ENCODE assay signal across 11 cellular contexts in genomic region chr1:229059671-229060079, GRCh38.
DNase-seq lines count a peak whose midpoint lies in the region; ATAC-seq and TF ChIP-seq lines count a peak whose summit lies in the region.
"Had no signal": no experiment of that assay in that cellular context is flagged by ENCODE, and none has a peak within 500 bp of the region (broad histone marks: within the 10 kb centered on the region; RNA-seq: fewer than 3 reads in every experiment).

No MANE protein-coding gene starts in this region.

- H3K27me3 Mint-ChIP-seq in activated T-cell treated with anti-CD3 and anti-CD28 coated beads, Interleukin-2, amount 50 U/mL, for 4 hours (ENCODE audit: low read depth), result no peaks in the 10 kb centered on the region
- H3K27me3 Mint-ChIP-seq in activated T-cell treated with anti-CD3 and anti-CD28 coated beads, Interleukin-2, amount 50 U/mL, for 24 hours, result no peaks in the 10 kb centered on the region
- H3K27me3 Mint-ChIP-seq in stimulated activated memory B cell treated with anti-CD40 and anti-IgM and Interleukin-4, amounts not matched to agents 10 μg/mL and 1 μg/mL and 100 μg/mL, for 72 hours, result peaks cover 53% of the 10 kb centered on the region

- H3K4me3 ChIP-seq in fibroblast of the aortic adventitia (ENCODE audit: low read depth, low read length), result no peak overlapping the region

- no peak for DNase-seq in activated T-cell treated with anti-CD3 and anti-CD28 coated beads, Interleukin-2, amount 50 U/mL, for 4 hours
- no peak for DNase-seq in activated T-cell treated with anti-CD3 and anti-CD28 coated beads, Interleukin-2, amount 50 U/mL, for 24 hours
- peak; percentile 88 for DNase-seq in fibroblast of the aortic adventitia (ENCODE audit: low read depth)
- no peak for DNase-seq in omental fat pad (ENCODE audit: low spot score)
- DNase-seq in ureter (ENCODE audit: low spot score), result peak; percentile 59
- DNase-seq: activated CD8-positive, alpha-beta memory T cell treated with anti-CD3 and anti-CD28 coated beads, Interleukin-2, amount 10 ng/mL, durations not matched to agents 7 days and 5 days; effector memory CD4-positive, alpha-beta T cell; NCI-H1694 treated with DMSO at 0.1 percent for 48 hours had no signal

- H3K4me3 Mint-ChIP-seq in activated T-cell treated with anti-CD3 and anti-CD28 coated beads, Interleukin-2, amount 50 U/mL, for 4 hours, result peak overlapping the region; percentile 20
- no peak overlapping the region for H3K4me3 Mint-ChIP-seq in activated T-cell treated with anti-CD3 and anti-CD28 coated beads, Interleukin-2, amount 50 U/mL, for 24 hours
- H3K4me3 Mint-ChIP-seq in stimulated activated memory B cell treated with anti-CD40 and anti-IgM and Interleukin-4, amounts not matched to agents 10 μg/mL and 1 μg/mL and 100 μg/mL, for 72 hours, result no peak overlapping the region
- H3K4me3 Mint-ChIP-seq: activated CD8-positive, alpha-beta memory T cell treated with anti-CD3 and anti-CD28 coated beads, Interleukin-2, amount 10 ng/mL, durations not matched to agents 7 days and 5 days had no signal

- TF ChIP-seq CTCF in fibroblast of the aortic adventitia (IDR thresholded peaks at IDR 0.05; ENCODE audit: insufficient read depth, low read length) (no peak), omental fat pad (IDR thresholded peaks at IDR 0.05) (no peak)

- H3K4me1 Mint-ChIP-seq in activated T-cell treated with anti-CD3 and anti-CD28 coated beads, Interleukin-2, amount 50 U/mL, for 4 hours (ENCODE audit: low read depth), result peaks cover 49% of the 10 kb centered on the region
- H3K4me1 Mint-ChIP-seq in activated T-cell treated with anti-CD3 and anti-CD28 coated beads, Interleukin-2, amount 50 U/mL, for 24 hours (ENCODE audit: low read depth), result peaks cover 51% of the 10 kb centered on the region
- peaks cover 8% of the 10 kb centered on the region for H3K4me1 Mint-ChIP-seq in stimulated activated memory B cell treated with anti-CD40 and anti-IgM and Interleukin-4, amounts not matched to agents 10 μg/mL and 1 μg/mL and 100 μg/mL, for 72 hours

- no peaks in the 10 kb centered on the region for H3K9me3 Mint-ChIP-seq in activated T-cell treated with anti-CD3 and anti-CD28 coated beads, Interleukin-2, amount 50 U/mL, for 4 hours
- no peaks in the 10 kb centered on the region for H3K9me3 Mint-ChIP-seq in activated T-cell treated with anti-CD3 and anti-CD28 coated beads, Interleukin-2, amount 50 U/mL, for 24 hours
- no peaks in the 10 kb centered on the region for H3K9me3 Mint-ChIP-seq in stimulated activated memory B cell treated with anti-CD40 and anti-IgM and Interleukin-4, amounts not matched to agents 10 μg/mL and 1 μg/mL and 100 μg/mL, for 72 hours

- no peaks in the 10 kb centered on the region for H3K36me3 Mint-ChIP-seq in activated T-cell treated with anti-CD3 and anti-CD28 coated beads, Interleukin-2, amount 50 U/mL, for 4 hours (ENCODE audit: insufficient read depth)
- no peaks in the 10 kb centered on the region for H3K36me3 Mint-ChIP-seq in activated T-cell treated with anti-CD3 and anti-CD28 coated beads, Interleukin-2, amount 50 U/mL, for 24 hours (ENCODE audit: low read depth)
- H3K36me3 Mint-ChIP-seq in stimulated activated memory B cell treated with anti-CD40 and anti-IgM and Interleukin-4, amounts not matched to agents 10 μg/mL and 1 μg/mL and 100 μg/mL, for 72 hours, result no peaks in the 10 kb centered on the region
- H3K36me3 Mint-ChIP-seq: activated CD8-positive, alpha-beta memory T cell treated with anti-CD3 and anti-CD28 coated beads, Interleukin-2, amount 10 ng/mL, durations not matched to agents 7 days and 5 days had no signal

- ATAC-seq in activated T-cell treated with anti-CD3 and anti-CD28 coated beads, Interleukin-2, amount 50 U/mL, for 4 hours, result no peak
- ATAC-seq in omental fat pad (ENCODE audit: low FRiP score) (peak; percentile 82), HG03457 (IDR thresholded peaks at IDR 0.05; ENCODE audit: unreplicated experiment) (no peak), GM21723 (IDR thresholded peaks at IDR 0.05; ENCODE audit: unreplicated experiment) (no peak)
- ATAC-seq in stimulated activated memory B cell treated with anti-CD40 and anti-IgM and Interleukin-4, amounts not matched to agents 10 μg/mL and 1 μg/mL and 100 μg/mL, for 72 hours, result no peak
- ATAC-seq: activated CD8-positive, alpha-beta memory T cell treated with anti-CD3 and anti-CD28 coated beads, Interleukin-2, amount 10 ng/mL, durations not matched to agents 7 days and 5 days had no signal

- no peak overlapping the region for H3K27ac Mint-ChIP-seq in activated T-cell treated with anti-CD3 and anti-CD28 coated beads, Interleukin-2, amount 50 U/mL, for 24 hours
- H3K27ac Mint-ChIP-seq in stimulated activated memory B cell treated with anti-CD40 and anti-IgM and Interleukin-4, amounts not matched to agents 10 μg/mL and 1 μg/mL and 100 μg/mL, for 72 hours, result no peak overlapping the region
- H3K27ac Mint-ChIP-seq: activated CD8-positive, alpha-beta memory T cell treated with anti-CD3 and anti-CD28 coated beads, Interleukin-2, amount 10 ng/mL, durations not matched to agents 7 days and 5 days had no signal

Comparison
In these comparisons a context has a peak if more than half of its experiments do, and no peak if none do; other contexts are left out.
1. DNase-seq: peak in fibroblast of the aortic adventitia (single experiment) and ureter (single experiment); none in activated T-cell treated with anti-CD3 and anti-CD28 coated beads, Interleukin-2, amount 50 U/mL, for 4 hours (single experiment), activated T-cell treated with anti-CD3 and anti-CD28 coated beads, Interleukin-2, amount 50 U/mL, for 24 hours (single experiment) and omental fat pad (single experiment).